ENCODE assay signal across 16 cellular contexts in the genomic region with DNA sequence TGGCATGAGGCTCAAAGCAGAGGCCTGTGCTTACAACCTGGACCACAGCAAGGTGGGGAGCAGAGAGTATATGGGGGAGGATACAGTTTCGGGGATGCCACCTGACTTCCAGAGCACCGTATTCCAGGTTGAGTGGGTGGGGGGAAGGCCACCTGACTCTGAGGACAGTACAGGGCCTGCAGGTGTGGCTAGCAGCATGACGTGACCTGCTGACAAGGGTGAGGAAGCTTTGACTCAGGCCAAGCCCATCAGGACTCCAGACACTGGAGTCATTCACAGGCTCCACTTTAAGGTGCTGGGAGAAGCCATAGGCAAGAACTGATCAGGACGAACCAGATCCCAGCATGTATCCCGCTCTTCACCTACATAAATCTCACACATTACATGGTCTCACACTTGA. TPM values are rescaled to one million over a fixed set of nuclear protein-coding genes. Genes with fewer than 3 reads are reported as not detected.
DNase-seq lines count a peak whose midpoint lies in the region; ATAC-seq and TF ChIP-seq lines count a peak whose summit lies in the region.
"Had no signal": no experiment of that assay in that cellular context is flagged by ENCODE, and none has a peak within 500 bp of the region (broad histone marks: within the 10 kb centered on the region; RNA-seq: fewer than 3 reads in every experiment).

No MANE protein-coding gene starts in this region.

- no peak for ATAC-seq in naive thymus-derived CD4-positive, alpha-beta T cell
- ATAC-seq in HG02759 (IDR thresholded peaks at IDR 0.05; ENCODE audit: unreplicated experiment) (no peak), GM18519 (IDR thresholded peaks at IDR 0.05; ENCODE audit: low FRiP score, unreplicated experiment) (no peak)
- ATAC-seq: HepG2 had no signal

- no peaks in the 10 kb centered on the region for H3K27me3 ChIP-seq in ACC112 (ENCODE audit: insufficient read depth, low read length)
- no peaks in the 10 kb centered on the region for H3K27me3 ChIP-seq in breast epithelium
- no peaks in the 10 kb centered on the region for H3K27me3 ChIP-seq in naive thymus-derived CD4-positive, alpha-beta T cell (ENCODE audit: control insufficient read depth in 2 of 2, insufficient read depth in 2 of 2, low read length in 2 of 2)
- H3K27me3 ChIP-seq: dorsolateral prefrontal cortex had no signal

- H3K27ac ChIP-seq in ACC112 (ENCODE audit: low read depth, low read length): peak overlapping the region; percentile 93
- H3K27ac ChIP-seq in breast epithelium: peak overlapping the region; percentile 76 to 89
- H3K27ac ChIP-seq in naive thymus-derived CD4-positive, alpha-beta T cell (ENCODE audit: low read depth, low read length): no peak overlapping the region

- no peaks in the 10 kb centered on the region for H3K9me3 Mint-ChIP-seq in naive thymus-derived CD4-positive, alpha-beta T cell
- H3K9me3 Mint-ChIP-seq: nephron had no signal

- H3K9me3 ChIP-seq in breast epithelium: no peaks in the 10 kb centered on the region
- H3K9me3 ChIP-seq in naive thymus-derived CD4-positive, alpha-beta T cell (ENCODE audit: control insufficient read depth in 2 of 3, low read length in 3 of 3): no peaks in the 10 kb centered on the region

- H2AFZ ChIP-seq in ACC112 (ENCODE audit: low read length, unreplicated experiment): no peak overlapping the region

- peaks cover 40% of the 10 kb centered on the region for H3K4me1 ChIP-seq in ACC112 (ENCODE audit: control insufficient read depth, insufficient read depth, low read length, unreplicated experiment)
- no peaks in the 10 kb centered on the region for H3K4me1 ChIP-seq in breast epithelium
- H3K4me1 ChIP-seq in naive thymus-derived CD4-positive, alpha-beta T cell (ENCODE audit: control insufficient read depth in 2 of 2, insufficient read depth in 2 of 2, low read length in 2 of 2): peaks cover 0 to 5% of the 10 kb centered on the region in 2 donors

- CTCF ChIA-PET in naive thymus-derived CD4-positive, alpha-beta T cell (lab: Charles Lee): no interaction called here

- peak overlapping the region in 5 of 9 donors; percentile 9 to 71 (median 30) for H3K27ac Mint-ChIP-seq in naive thymus-derived CD4-positive, alpha-beta T cell
- H3K27ac Mint-ChIP-seq: nephron had no signal

- H3K4me3 Mint-ChIP-seq in naive thymus-derived CD4-positive, alpha-beta T cell: no peak overlapping the region
- H3K4me3 Mint-ChIP-seq: activated naive CD8-positive, alpha-beta T cell; nephron had no signal

- no peak for TF ChIP-seq POLR2A in breast epithelium (IDR thresholded peaks at IDR 0.05)

- peaks cover 9 to 31% (median 19%) of the 10 kb centered on the region in 7 donors for H3K4me1 Mint-ChIP-seq in naive thymus-derived CD4-positive, alpha-beta T cell

- H3K36me3 ChIP-seq in ACC112 (ENCODE audit: insufficient read depth, low read length) (peaks cover 11% of the 10 kb centered on the region), breast epithelium (no peaks in the 10 kb centered on the region)
- peaks cover 0 to 53% (median 6%) of the 10 kb centered on the region in 3 experiments for H3K36me3 ChIP-seq in naive thymus-derived CD4-positive, alpha-beta T cell (ENCODE audit: control insufficient read depth in 2 of 3, insufficient read depth in 3 of 3, low read length in 3 of 3)

- peaks cover 7 to 66% (median 16%) of the 10 kb centered on the region in 5 donors for H3K36me3 Mint-ChIP-seq in naive thymus-derived CD4-positive, alpha-beta T cell

- TF ChIP-seq CTCF in breast epithelium (IDR thresholded peaks at IDR 0.05): no peak

- H3K79me2 ChIP-seq in ACC112 (ENCODE audit: control insufficient read depth, insufficient read depth, low read length, unreplicated experiment): no peaks in the 10 kb centered on the region

- POLR2A ChIA-PET in naive thymus-derived CD4-positive, alpha-beta T cell (lab: Charles Lee): interaction anchor here (0.7 kb wide), 1 partner anchor 244 kb away, joined by 3 read pairs; no protein-coding TSS in a partner anchor

- no peaks in the 10 kb centered on the region for H3K27me3 Mint-ChIP-seq in naive thymus-derived CD4-positive, alpha-beta T cell
- H3K27me3 Mint-ChIP-seq: activated naive CD8-positive, alpha-beta T cell had no signal

- H3K4me3 ChIP-seq in ACC112 (ENCODE audit: low read depth, low read length) (peak overlapping the region; percentile 11; the same call in 1 of the 2 replicates), breast epithelium (no peak overlapping the region)
- H3K4me3 ChIP-seq in naive thymus-derived CD4-positive, alpha-beta T cell (ENCODE audit: low read length): no peak overlapping the region
- H3K4me3 ChIP-seq: dorsolateral prefrontal cortex had no signal

- DNase-seq in HPDE6-E6E7 (ENCODE audit: extremely low spot score) (peak; percentile 85), breast epithelium (ENCODE audit: low spot score in 2 of 2) (no peak), DMS153 treated with DMSO at 0.1 percent for 48 hours (lab: John Stamatoyannopoulos, UW; ENCODE audit: unreplicated experiment) (no peak), 8988T (no peak)
- DNase-seq in naive thymus-derived CD4-positive, alpha-beta T cell: no peak
- DNase-seq: activated CD4-positive, alpha-beta T cell treated with anti-CD3 and anti-CD28 coated beads, Interleukin-2, amount 50 U/mL, for 48 hours; dorsolateral prefrontal cortex; NCI-H1092 treated with DMSO at 0.1 percent for 48 hours; NCI-H446; RPMI8226 had no signal

- intact Hi-C loops in breast epithelium (cut with DNase I; ENCODE audit: low total_unique reads): no loop called here
- intact Hi-C loops in naive thymus-derived CD4-positive, alpha-beta T cell (cut with micrococcal nuclease): no loop called here

RNA-seq across cellular contexts. Expression of a gene that starts 34.6 kb away (rescaled TPM):
- total RNA-seq in breast epithelium: 1 to 10 TPM in 1 of 3 donors, under 1 TPM in 2; 0.33 to 1.5 (median 0.96) TPM
- 1 to 10 TPM in 4 of 5 experiments, under 1 TPM in 1; 0.39 to 4.6 (median 4.2) TPM for total RNA-seq in naive thymus-derived CD4-positive, alpha-beta T cell
- polyA plus RNA-seq in naive thymus-derived CD4-positive, alpha-beta T cell: 10 to 100 TPM in 1 of 2 donors, 1 to 10 TPM in 1; 7.5 to 14.6 TPM
- total RNA-seq: HepG2 had no signal
- polyA plus RNA-seq: HepG2 had no signal
